ENCODE assay signal across 8 cellular contexts in genomic region chr4:145938618-145939177, GRCh38. TPM values are rescaled to one million over a fixed set of nuclear protein-coding genes. Genes with fewer than 3 reads are reported as not detected.
DNase-seq lines count a peak whose midpoint lies in the region; ATAC-seq and TF ChIP-seq lines count a peak whose summit lies in the region.

ZNF827 (minus strand) TSS chr4:145938823; CDS start chr4:145938407, 416 bp downstream.

- DNase-seq in C1 segment of cervical spinal cord (lab: John Stamatoyannopoulos, UW) = peak in 12 of 14 donors; percentile 31 to 67 (median 44)
- peak; percentile 78 for DNase-seq in HT1080 (ENCODE audit: low read depth)
- peak; percentile 55 for DNase-seq in SHP77 treated with DMSO at 0.1 percent for 48 hours (lab: John Stamatoyannopoulos, UW)
- DNase-seq in activated naive CD4-positive, alpha-beta T cell treated with anti-CD3 and anti-CD28 coated beads, Interleukin-2, amount 50 U/mL, for 16 hours = peak; percentile 60
- DNase-seq in glomerular visceral epithelial cell (ENCODE audit: extremely low spot score) = peak; percentile 76
- DNase-seq in omental fat pad (ENCODE audit: low spot score) = peak; percentile 24

- ATAC-seq in GM19324 (IDR thresholded peaks at IDR 0.05; ENCODE audit: low FRiP score, unreplicated experiment) (peak; percentile 34), omental fat pad (ENCODE audit: low FRiP score) (peak; percentile 24)

- H3K27me3 ChIP-seq in thymus (ENCODE audit: control insufficient read depth, insufficient read depth) = no peaks in the 10 kb centered on the region

- under 1% methylated on average over 32 of the region's 32 CpGs for WGBS in thymus

- peaks cover 1% of the 10 kb centered on the region for H3K9me3 ChIP-seq in thymus (ENCODE audit: control insufficient read depth)

- peaks cover 5% of the 10 kb centered on the region for H3K4me1 ChIP-seq in thymus (ENCODE audit: control insufficient read depth, insufficient read depth, low read length)

- no peak for TF ChIP-seq CTCF in omental fat pad (IDR thresholded peaks at IDR 0.05)

- H3K27ac ChIP-seq in thymus (ENCODE audit: low read depth) = peak within 1 kb of the TSS; percentile 96

- H3K4me3 ChIP-seq in thymus (ENCODE audit: low read length) = peak within 1 kb of the TSS; percentile 98

- H3K36me3 ChIP-seq in thymus (ENCODE audit: control insufficient read depth, insufficient read depth) = no peaks in the 10 kb centered on the region

RNA-seq across cellular contexts. Expression of gene ZNF827, which starts in this region (rescaled TPM):
- total RNA-seq in HT1080 (2014; rRNA removed; shearing (Covaris generic)) = 5.8 and 6.7 TPM in 2 replicates
- polyA plus RNA-seq in HT1080 (2015; cell fraction: cytosol; rRNA removed) = 7.7 and 19.5 TPM in 2 replicates
- 26.2 and 35.2 TPM in 2 replicates for polyA plus RNA-seq in HT1080 (2015; cell fraction: nucleus; rRNA removed)
- 10 to 100 TPM in 1 of 4 donors, 1 to 10 TPM in 3; 5.2 to 11.8 (median 7.1) TPM for total RNA-seq in omental fat pad
- polyA plus RNA-seq in thymus = 10.2 TPM

Comparison
In these comparisons a context has a peak if more than half of its experiments do, and no peak if none do; other contexts are left out.
1. Peak in every context shown above with its lines: DNase-seq, ATAC-seq, H3K4me3 ChIP-seq and H3K27ac ChIP-seq.
2. DNase-seq: peak in every context shown above with its lines; median percentile 78 in HT1080; 76 in glomerular visceral epithelial cell; 60 in activated naive CD4-positive, alpha-beta T cell treated with anti-CD3 and anti-CD28 coated beads, Interleukin-2, amount 50 U/mL, for 16 hours; 55 in SHP77 treated with DMSO at 0.1 percent for 48 hours; 44 in C1 segment of cervical spinal cord; 24 in omental fat pad.